ENCODE assay signal across 16 cellular contexts in the genomic region with DNA sequence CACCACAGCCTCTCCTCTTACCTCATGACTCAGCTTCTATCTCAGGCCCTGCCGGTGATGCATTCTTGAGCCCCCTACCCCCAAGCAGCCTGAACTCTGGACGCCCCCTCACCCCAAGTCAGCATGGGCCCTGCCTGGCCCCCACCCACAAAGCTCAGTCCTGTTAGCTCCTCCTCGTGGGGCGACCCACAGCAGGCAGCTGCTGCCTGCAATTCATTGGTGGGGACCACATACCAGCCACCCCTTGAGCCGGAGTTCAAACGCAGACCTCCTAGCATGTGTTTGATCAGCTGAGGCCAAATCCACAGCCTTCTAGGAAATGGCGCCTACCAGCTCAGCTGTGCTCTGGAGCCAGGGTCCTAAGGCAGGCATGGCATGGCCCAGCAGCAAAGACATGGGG.
DNase-seq lines count a peak whose midpoint lies in the region; ATAC-seq and TF ChIP-seq lines count a peak whose summit lies in the region.
"Had no signal": no experiment of that assay in that cellular context is flagged by ENCODE, and none has a peak within 500 bp of the region (broad histone marks: within the 10 kb centered on the region; RNA-seq: fewer than 3 reads in every experiment).

No MANE protein-coding gene starts in this region.

- no peak for TF ChIP-seq POLR2A in esophagus muscularis mucosa (IDR thresholded peaks at IDR 0.05; ENCODE audit: low read depth)

- intact Hi-C loops in esophagus muscularis mucosa (cut with DNase I), result no loop called here

- DNase-seq in activated CD8-positive, alpha-beta memory T cell treated with anti-CD3 and anti-CD28 coated beads for 24 hours, result peak; percentile 24
- no peak for DNase-seq in activated CD8-positive, alpha-beta memory T cell treated with anti-CD3 and anti-CD28 coated beads, Interleukin-2, amount 50 U/mL, for 48 hours
- peak; percentile 4 for DNase-seq in esophagus muscularis mucosa (ENCODE audit: extremely low spot score)
- DNase-seq in osteocyte (ENCODE audit: extremely low spot score, unreplicated experiment), result peak; percentile 75
- no peak for DNase-seq in hippocampal formation (lab: John Stamatoyannopoulos, UW)
- no peak for DNase-seq in NCI-H1092 treated with DMSO at 0.1 percent for 48 hours (lab: John Stamatoyannopoulos, UW)
- DNase-seq: C1 segment of cervical spinal cord, EL, NCI-H1436 treated with DMSO at 0.1 percent for 48 hours, NCI-H2081, NCI-H524, SIG-M5 had no signal

- peaks cover 0 to 11% (median 2%) of the 10 kb centered on the region in 4 donors for H3K4me1 ChIP-seq in esophagus muscularis mucosa
- H3K4me1 ChIP-seq: HAP-1 had no signal

- no peaks in the 10 kb centered on the region for H3K36me3 ChIP-seq in esophagus muscularis mucosa
- H3K36me3 ChIP-seq: HAP-1 had no signal

- no peak overlapping the region for H3K4me3 ChIP-seq in esophagus muscularis mucosa
- H3K4me3 ChIP-seq: HAP-1 had no signal

- H3K4me1 Mint-ChIP-seq in osteocyte (ENCODE audit: unreplicated experiment), result peaks cover 18% of the 10 kb centered on the region

- TF ChIP-seq CTCF in esophagus muscularis mucosa (IDR thresholded peaks at IDR 0.05) (no peak), osteocyte (IDR thresholded peaks at IDR 0.05) (no peak)

- no peak for TF ChIP-seq EP300 in esophagus muscularis mucosa (IDR thresholded peaks at IDR 0.05)

- no peaks in the 10 kb centered on the region for H3K27me3 Mint-ChIP-seq in osteocyte (ENCODE audit: unreplicated experiment)

- H3K9me3 ChIP-seq in esophagus muscularis mucosa, result no peaks in the 10 kb centered on the region
- H3K9me3 ChIP-seq: HAP-1 had no signal

- no peak for ATAC-seq in HG03354 (IDR thresholded peaks at IDR 0.05; ENCODE audit: poor library complexity, severe bottlenecking, unreplicated experiment)
- ATAC-seq in GM18517 (IDR thresholded peaks at IDR 0.05; ENCODE audit: unreplicated experiment), result no peak

- H3K27me3 ChIP-seq in esophagus muscularis mucosa, result no peaks in the 10 kb centered on the region

- no peaks in the 10 kb centered on the region for H3K36me3 Mint-ChIP-seq in osteocyte (ENCODE audit: unreplicated experiment)

- no peaks in the 10 kb centered on the region for H3K9me3 Mint-ChIP-seq in osteocyte (ENCODE audit: unreplicated experiment)

- no peak overlapping the region for H3K27ac Mint-ChIP-seq in osteocyte (ENCODE audit: unreplicated experiment)

- no peak overlapping the region for H3K27ac ChIP-seq in esophagus muscularis mucosa (replicated peaks in 1 of 4)
- H3K27ac ChIP-seq: 22Rv1 had no signal

- no peak overlapping the region for H3K4me3 Mint-ChIP-seq in osteocyte (ENCODE audit: unreplicated experiment)

- 74% methylated on average over 3 of the region's 7 CpGs for WGBS in esophagus muscularis mucosa

Comparison
In these comparisons a context has a peak if more than half of its experiments do, and no peak if none do; other contexts are left out.
1. DNase-seq: peak in activated CD8-positive, alpha-beta memory T cell treated with anti-CD3 and anti-CD28 coated beads for 24 hours (single experiment), esophagus muscularis mucosa (single experiment) and osteocyte (single experiment); none in activated CD8-positive, alpha-beta memory T cell treated with anti-CD3 and anti-CD28 coated beads, Interleukin-2, amount 50 U/mL, for 48 hours (single experiment), hippocampal formation (0 of 2) and NCI-H1092 treated with DMSO at 0.1 percent for 48 hours (single experiment).